Comparison of ENCODE assay signal across 9 cellular contexts in genomic region chr15:30398988-30399387, GRCh38. TPM values are rescaled to one million over a fixed set of nuclear protein-coding genes. Genes with fewer than 3 reads are reported as not detected.
DNase-seq lines count a peak whose midpoint lies in the region; ATAC-seq and TF ChIP-seq lines count a peak whose summit lies in the region.
"Not testable (repeated sequence)": the region's sequence is repeated elsewhere in the genome, so short reads cannot be mapped to it uniquely, and the experiment has no call there.
"Had no signal": no experiment of that assay in that cellular context is flagged by ENCODE, and none has a peak within 500 bp of the region (broad histone marks: within the 10 kb centered on the region; RNA-seq: fewer than 3 reads in every experiment).

No MANE protein-coding gene starts in this region.

- in situ Hi-C loops in GM13977 (cut with MboI; ENCODE audit: low pct_unique_long_range_greater_than_20kb, low sequenced_read_pairs, unreplicated experiment) = not testable (repeated sequence)

- TF ChIP-seq POLR2A in testis (IDR thresholded peaks at IDR 0.05) = not testable (repeated sequence)

- not testable (repeated sequence) for H3F3A ChIP-seq in neural progenitor cell (ENCODE audit: low read depth)

- TF ChIP-seq CTCF in GM13977 (IDR thresholded peaks at IDR 0.05; ENCODE audit: extremely low read depth, insufficient read depth, missing control alignments) (peak; percentile 17), ascending aorta (IDR thresholded peaks at IDR 0.05) (peak in 2 of 3 experiments; percentile 32 to 43), heart right ventricle (IDR thresholded peaks at IDR 0.05) (peak in 7 of 9 donors; percentile 29 to 48 (median 37)), neural progenitor cell (IDR thresholded peaks at IDR 0.05) (peak; percentile 39), testis (IDR thresholded peaks at IDR 0.05) (peak in 2 of 3 experiments; percentile 18 to 41)

- not testable (repeated sequence) for H3K27ac Mint-ChIP-seq in neural progenitor cell

- not testable (repeated sequence) for H3K79me2 ChIP-seq in neural progenitor cell (ENCODE audit: low read depth)

- not testable (repeated sequence) for H3K36me3 Mint-ChIP-seq in neural progenitor cell

- H3K27me3 Mint-ChIP-seq in neural progenitor cell (ENCODE audit: insufficient read depth, low read depth) = not testable (repeated sequence)

- 0 to 4% methylated on average over 2 of the region's 6 CpGs for WGBS in heart right ventricle, 2 donors
- 19% methylated on average over 2 of the region's 6 CpGs; no CpG with 5 or more reads in 1 of the 2 donors for WGBS in testis, 2 donors

- not testable (repeated sequence) for H3K27ac ChIP-seq in ascending aorta, heart right ventricle, neural progenitor cell, testis

- not testable (repeated sequence) for H2AFZ ChIP-seq in neural progenitor cell (replicated peaks)

- not testable (repeated sequence) for H3K36me3 ChIP-seq in ascending aorta; heart right ventricle; neural progenitor cell; testis (ENCODE audit: low read depth, missing control alignments)

- not testable (repeated sequence) for H3K4me1 ChIP-seq in ascending aorta, heart right ventricle, neural progenitor cell, testis

- H3K27me3 ChIP-seq in ascending aorta, heart right ventricle, neural progenitor cell, testis: not testable (repeated sequence)

- not testable (repeated sequence) for H3K9me3 ChIP-seq in ascending aorta; heart right ventricle; neural progenitor cell (ENCODE audit: low read depth); testis

- intact Hi-C loops in ascending aorta (cut with DNase I); heart right ventricle (cut with DNase I); testis (cut with DNase I; ENCODE audit: low total_unique reads): not testable (repeated sequence)

- H3K4me3 Mint-ChIP-seq in neural progenitor cell = not testable (repeated sequence)

- H3K4me3 ChIP-seq in ascending aorta, heart right ventricle, neural progenitor cell, testis: not testable (repeated sequence)

- not testable (repeated sequence) for ATAC-seq in heart right ventricle

- not testable (repeated sequence) for H3K4me1 Mint-ChIP-seq in neural progenitor cell

- H3K4me2 ChIP-seq in neural progenitor cell = not testable (repeated sequence)

- H4K20me1 ChIP-seq in neural progenitor cell (ENCODE audit: low read depth) = not testable (repeated sequence)

- DNase-seq in GM13977 (ENCODE audit: low spot score); neural progenitor cell (ENCODE audit: low spot score): not testable (repeated sequence)
- DNase-seq in T-helper 22 cell (ENCODE audit: low read depth) (peak; percentile 0), activated T-cell treated with anti-CD3 and anti-CD28 coated beads for 1 hour (ENCODE audit: low read depth) (peak; percentile 32), ascending aorta (ENCODE audit: low spot score in 2 of 2) (peak; percentile 8 to 67), heart right ventricle (peak; percentile 47 to 52), testis (peak; percentile 88)
- peak; percentile 58 for DNase-seq in stimulated activated CD4-positive, alpha-beta T cell treated with anti-CD3 and anti-CD28 coated beads, Interleukin-4, amount 100 ng/mL, for 1 hour

- H3K9me3 Mint-ChIP-seq in neural progenitor cell = not testable (repeated sequence)

- not testable (repeated sequence) for H3K9ac ChIP-seq in neural progenitor cell

RNA-seq across cellular contexts. Expression of gene CHRFAM7A, which starts 5.6 kb away (rescaled TPM):
- total RNA-seq in ascending aorta (0.21 TPM), heart right ventricle (1 to 10 TPM in 6 of 10 donors, under 1 TPM in 4; 0.06 to 5.0 (median 2.1) TPM), neural progenitor cell (ENCODE audit: low replicate concordance) (0.46 and 1.3 TPM in 2 replicates), testis (10 to 100 TPM; 23.1 to 27.1 TPM)
- polyA plus RNA-seq in heart right ventricle (1 to 10 TPM in 1 of 2 donors, under 1 TPM in 1; 0.68 to 2.6 TPM), testis (ENCODE audit: insufficient read depth, low read depth, low replicate concordance) (9.3 TPM)
- total RNA-seq: vagina had no signal

RNA-seq across cellular contexts. Expression of gene GOLGA8R, which starts 15.1 kb away (rescaled TPM):
- total RNA-seq in ascending aorta (not detected), heart right ventricle (1 to 10 TPM; 1.4 to 5.3 (median 3.8) TPM), neural progenitor cell (ENCODE audit: low replicate concordance) (not detected in 2 replicates), testis (10 to 100 TPM in 1 of 2 donors, 1 to 10 TPM in 1; 9.3 to 24.6 TPM)
- polyA plus RNA-seq in heart right ventricle (1 to 10 TPM in 1 of 2 donors, under 1 TPM in 1; 0.48 to 4.5 TPM), testis (ENCODE audit: insufficient read depth, low read depth, low replicate concordance) (7.9 TPM)

Comparison
In these comparisons a context has a peak if more than half of its experiments do, and no peak if none do; other contexts are left out.
1. RNA of gene CHRFAM7A, which starts 5.6 kb away (total RNA-seq): 23.1 to 27.1 TPM in testis; 0.06 to 5.0 TPM in heart right ventricle, 0.46 to 1.3 TPM in neural progenitor cell and 0.21 TPM in ascending aorta (single experiment); every median in the first group is over 4 times any median in the second.
2. Peak in every context shown above with its lines, with median percentiles within 50 percentile points of each other: CTCF ChIP-seq.